Comparison of ENCODE assay signal across 1 cellular context in the genomic region with DNA sequence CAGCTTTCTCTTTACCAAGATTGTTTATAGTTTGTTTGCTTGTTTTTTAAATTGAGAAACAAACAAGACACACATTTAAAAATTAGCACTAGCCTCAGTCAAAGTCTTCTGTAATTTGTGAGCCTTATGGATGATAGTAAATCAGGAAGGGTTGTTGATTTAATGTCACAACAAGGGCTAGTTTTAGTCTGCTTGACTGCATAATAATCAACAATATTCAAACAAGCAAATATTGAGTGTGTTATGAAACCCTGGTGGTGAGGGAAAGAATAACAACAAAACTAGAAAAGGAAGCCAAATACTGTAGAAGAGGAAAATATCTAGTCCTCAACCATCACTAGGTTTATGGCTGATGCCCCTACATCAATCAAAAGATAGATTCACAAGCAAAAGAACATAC.
TF ChIP-seq lines count a peak whose summit lies in the region.

No MANE protein-coding gene starts in this region.

TF ChIP-seq in H1, 55 proteins besides CTCF, POLR2A, EP300 and RAD21:
- TF ChIP-seq GABPA (IDR thresholded peaks at IDR 0.05; ENCODE audit: borderline replicate concordance, insufficient read depth, low read length) (no peak), SIX5 (IDR thresholded peaks at IDR 0.05; ENCODE audit: low read depth, low read length) (no peak), JUND (IDR thresholded peaks at IDR 0.05; ENCODE audit: low read length) (no peak), SP2 (IDR thresholded peaks at IDR 0.05; ENCODE audit: low read length) (no peak), ASH2L (IDR thresholded peaks at IDR 0.05; ENCODE audit: low read length) (no peak), FOSL1 (IDR thresholded peaks at IDR 0.05; ENCODE audit: insufficient read depth, low read depth, low read length) (no peak), GTF2F1 (IDR thresholded peaks at IDR 0.05; ENCODE audit: borderline replicate concordance, low read depth, low read length) (no peak), SP4 (IDR thresholded peaks at IDR 0.05; ENCODE audit: low read length) (no peak), USF2 (IDR thresholded peaks at IDR 0.05; ENCODE audit: low read length) (no peak), TEAD4 (IDR thresholded peaks at IDR 0.05; ENCODE audit: low read depth, low read length) (no peak), TCF12 (IDR thresholded peaks at IDR 0.05; ENCODE audit: low read depth, low read length) (no peak), POLR2AphosphoS5 (IDR thresholded peaks at IDR 0.05; ENCODE audit: low read depth, low read length) (no peak), BACH1 (IDR thresholded peaks at IDR 0.05; ENCODE audit: low read length) (no peak), YY1 (IDR thresholded peaks at IDR 0.05; ENCODE audit: low read depth, low read length) (no peak), RBBP5 (IDR thresholded peaks at IDR 0.05; ENCODE audit: borderline replicate concordance, low read depth, low read length) (no peak)
